ENCODE assay signal across 16 cellular contexts in genomic region chr16:77790964-77791363, GRCh38. TPM values are rescaled to one million over a fixed set of nuclear protein-coding genes. Genes with fewer than 3 reads are reported as not detected.
A peak's percentile ranks its signal among the peaks of the same experiment; 100 is the strongest.
DNase-seq lines count a peak whose midpoint lies in the region; ATAC-seq and TF ChIP-seq lines count a peak whose summit lies in the region.
"Had no signal": no experiment of that assay in that cellular context is flagged by ENCODE, and none has a peak within 500 bp of the region (broad histone marks: within the 10 kb centered on the region; RNA-seq: fewer than 3 reads in every experiment).

No MANE protein-coding gene starts in this region.

- H4K20me1 ChIP-seq in neural progenitor cell (ENCODE audit: low read depth): peaks cover 31% of the 10 kb centered on the region

- TF ChIP-seq CTCF in adrenal gland (IDR thresholded peaks at IDR 0.05): no peak
- no peak for TF ChIP-seq CTCF in fibroblast of mammary gland (conservative IDR thresholded peaks at IDR 0.05; ENCODE audit: control insufficient read depth, insufficient read depth, low read depth, low read length)
- no peak for TF ChIP-seq CTCF in neural progenitor cell (IDR thresholded peaks at IDR 0.05)

- peak in 1 of 2 donors; percentile 31 for TF ChIP-seq POLR2A in adrenal gland (IDR thresholded peaks at IDR 0.05)

- H3K27me3 ChIP-seq in HUES6 (ENCODE audit: control insufficient read depth, insufficient read depth, low read length) (peaks cover 44% of the 10 kb centered on the region), adrenal gland (peaks cover 21% of the 10 kb centered on the region), neural progenitor cell (peaks cover 32% of the 10 kb centered on the region)

- H3K27ac ChIP-seq in HUES6 (ENCODE audit: low read depth, low read length) (no peak overlapping the region), adrenal gland (peak overlapping the region in 2 of 5 donors; percentile 47 to 49), neural progenitor cell (no peak overlapping the region)
- H3K27ac ChIP-seq: RWPE1 had no signal

- DNase-seq in adrenal gland (peak in 6 of 7 donors; percentile 35 to 86 (median 46)), fibroblast of mammary gland (ENCODE audit: low read depth) (peak; percentile 21), neural progenitor cell (ENCODE audit: low spot score) (no peak), DMS114 treated with DMSO at 0.1 percent for 48 hours (lab: John Stamatoyannopoulos, UW; ENCODE audit: unreplicated experiment) (no peak), GDM1 (lab: John Stamatoyannopoulos, UW) (no peak)
- DNase-seq: BE2C; CD4-positive, alpha-beta T cell; DMS79; GF-D8; NCI-H187; NCI-H526 treated with DMSO at 0.1 percent for 48 hours; OCI-M1 had no signal

- H2AFZ ChIP-seq in neural progenitor cell (replicated peaks): no peak overlapping the region

- no peaks in the 10 kb centered on the region for H3K9me3 Mint-ChIP-seq in neural progenitor cell
- H3K9me3 Mint-ChIP-seq: CD4-positive, alpha-beta T cell had no signal

- H3K27ac Mint-ChIP-seq in neural progenitor cell: no peak overlapping the region
- H3K27ac Mint-ChIP-seq: CD4-positive, alpha-beta T cell had no signal

- intact Hi-C loops in adrenal gland (cut with DNase I): no loop called here

- 32 to 53% (median 41%) methylated on average over 2 of the region's 2 CpGs for WGBS in adrenal gland, 4 donors

- H3K79me2 ChIP-seq in neural progenitor cell (ENCODE audit: low read depth): peaks cover 72% of the 10 kb centered on the region

- peaks cover 7% of the 10 kb centered on the region for H3K27me3 Mint-ChIP-seq in neural progenitor cell (ENCODE audit: insufficient read depth, low read depth)

- H3K9me3 ChIP-seq in HUES6 (ENCODE audit: control insufficient read depth, insufficient read depth, low read depth, low read length) (no peaks in the 10 kb centered on the region), adrenal gland (replicated peaks in 1 of 3) (no peaks in the 10 kb centered on the region), neural progenitor cell (ENCODE audit: low read depth) (no peaks in the 10 kb centered on the region)
- H3K9me3 ChIP-seq: BE2C had no signal

- H3K4me1 Mint-ChIP-seq in neural progenitor cell: peaks cover 36% of the 10 kb centered on the region

- no peaks in the 10 kb centered on the region for H3K36me3 ChIP-seq in HUES6 (ENCODE audit: control insufficient read depth, insufficient read depth, low read length)
- H3K36me3 ChIP-seq in adrenal gland (replicated peaks in 1 of 2): no peaks in the 10 kb centered on the region
- H3K36me3 ChIP-seq in neural progenitor cell: no peaks in the 10 kb centered on the region
- H3K36me3 ChIP-seq: BE2C had no signal

- ATAC-seq in HG02840 (IDR thresholded peaks at IDR 0.05; ENCODE audit: low FRiP score, unreplicated experiment): no peak

- peak overlapping the region; percentile 85 for H3K4me2 ChIP-seq in neural progenitor cell

- peaks cover 6% of the 10 kb centered on the region for H3F3A ChIP-seq in neural progenitor cell (ENCODE audit: low read depth)

- H3K4me1 ChIP-seq in HUES6 (ENCODE audit: control insufficient read depth, insufficient read depth, low read length): peaks cover 20% of the 10 kb centered on the region
- peaks cover 0 to 6% of the 10 kb centered on the region in 2 donors for H3K4me1 ChIP-seq in adrenal gland (replicated peaks in 1 of 2)
- peaks cover 15% of the 10 kb centered on the region for H3K4me1 ChIP-seq in neural progenitor cell
- H3K4me1 ChIP-seq: BE2C had no signal

- peak overlapping the region; percentile 29 for H3K9ac ChIP-seq in HUES6 (ENCODE audit: low read length)
- H3K9ac ChIP-seq in neural progenitor cell: no peak overlapping the region

- H3K4me3 ChIP-seq in HUES6 (ENCODE audit: low read depth, low read length) (peak overlapping the region; percentile 94; the same call in 1 of the 2 replicates), adrenal gland (no peak overlapping the region), fibroblast of mammary gland (ENCODE audit: control insufficient read depth, low read depth, low read length) (no peak overlapping the region), neural progenitor cell (peak overlapping the region; percentile 90)

- peaks cover 20% of the 10 kb centered on the region for H3K36me3 Mint-ChIP-seq in neural progenitor cell

- H3K4me3 Mint-ChIP-seq in neural progenitor cell: peak overlapping the region; percentile 98
- H3K4me3 Mint-ChIP-seq: CD4-positive, alpha-beta T cell had no signal

RNA-seq across cellular contexts. Expression of gene VAT1L, which starts 2.6 kb away (rescaled TPM):
- 100 to 1,000 TPM in 1 of 8 donors, 10 to 100 TPM in 7; 18.1 to 103 (median 43.7) TPM for total RNA-seq in adrenal gland
- polyA plus RNA-seq in adrenal gland: 10 to 100 TPM; 29.8 to 73.9 (median 38.0) TPM
- total RNA-seq in neural progenitor cell (ENCODE audit: low replicate concordance): 43.2 and 43.8 TPM in 2 replicates
- total RNA-seq: CD4-positive, alpha-beta T cell; HT-29 had no signal

Comparison
In these comparisons a context has a peak if more than half of its experiments do, and no peak if none do; other contexts are left out.
1. H3K4me3 ChIP-seq: peak in HUES6 (single experiment) and neural progenitor cell (single experiment); none in adrenal gland (0 of 4) and fibroblast of mammary gland (single experiment).
2. DNase-seq: peak in adrenal gland (6 of 7) and fibroblast of mammary gland (single experiment); none in neural progenitor cell (single experiment), DMS114 treated with DMSO at 0.1 percent for 48 hours (single experiment) and GDM1 (single experiment).